23 cellular contexts compared by ENCODE assay signal in genomic region chr7:139992353-139993054, GRCh38.
DNase-seq lines count a peak whose midpoint lies in the region; ATAC-seq and TF ChIP-seq lines count a peak whose summit lies in the region.
"Had no signal": no experiment of that assay in that cellular context is flagged by ENCODE, and none has a peak within 500 bp of the region (broad histone marks: within the 10 kb centered on the region; RNA-seq: fewer than 3 reads in every experiment).

No MANE protein-coding gene starts in this region.

- no peak overlapping the region for H3K27ac ChIP-seq in BLaER1 treated with 17β-estradiol and CSF1 and Interleukin-3, amounts not matched to agents 10 nM and 100 nM
- H3K27ac ChIP-seq in caudate nucleus (ENCODE audit: low read depth, low read length): no peak overlapping the region
- no peak overlapping the region for H3K27ac ChIP-seq in GM23338 (ENCODE audit: low read depth)
- H3K27ac ChIP-seq: PC-9, upper lobe of right lung had no signal

- H3K4me2 ChIP-seq in BLaER1 treated with 17β-estradiol and CSF1 and Interleukin-3, amounts not matched to agents 10 nM and 100 nM: peak overlapping the region; percentile 36 to 86 (median 57)
- H3K4me2 ChIP-seq in GM23338: no peak overlapping the region
- H3K4me2 ChIP-seq: PC-9 had no signal

- no peak overlapping the region for H3K4me3 Mint-ChIP-seq in dendritic cell treated with granulocyte-macrophage colony-stimulating factor and Interleukin-4, amounts not matched to agents 40 ng/mL and 50 ng/mL, for 4 days
- no peak overlapping the region for H3K4me3 Mint-ChIP-seq in GM23338
- H3K4me3 Mint-ChIP-seq: activated CD8-positive, alpha-beta memory T cell treated with anti-CD3 and anti-CD28 coated beads, Interleukin-2, amount 10 ng/mL, durations not matched to agents 7 days and 5 days; activated naive CD8-positive, alpha-beta T cell; T-helper 1 cell treated with Interleukin-12 subunit alpha and Interleukin-12 subunit beta and Interleukin-4 antibody, amounts not matched to agents 30 μg/mL and 1 μg/mL, for 36 hours had no signal

- DNase-seq in NCI-H1436 (lab: John Stamatoyannopoulos, UW) (peak; percentile 46), NCI-H1436 treated with DMSO at 0.1 percent for 48 hours (lab: John Stamatoyannopoulos, UW) (no peak), NB4 (ENCODE audit: low read depth) (peak; percentile 44), caudate nucleus (lab: John Stamatoyannopoulos, UW) (no peak), GM23338 (ENCODE audit: low spot score) (no peak)
- DNase-seq: activated CD4-positive, alpha-beta T cell treated with anti-CD3 and anti-CD28 coated beads for 4 hours; activated CD8-positive, alpha-beta memory T cell treated with anti-CD3 and anti-CD28 coated beads, Interleukin-2, amount 10 ng/mL, durations not matched to agents 7 days and 5 days; AML-193; effector CD8-positive, alpha-beta T cell; erythroblast; foreskin melanocyte; hippocampal formation; left ventricle myocardium superior; NCI-H510A treated with DMSO at 0.1 percent for 48 hours; PC-9; SHP77 treated with DMSO at 0.1 percent for 48 hours; upper lobe of right lung had no signal

- peaks cover 0 to 11% (median 0%) of the 10 kb centered on the region in 11 experiments; a peak in 2 of 22 replicates for H3K36me3 ChIP-seq in BLaER1 treated with 17β-estradiol and CSF1 and Interleukin-3, amounts not matched to agents 10 nM and 100 nM
- no peaks in the 10 kb centered on the region for H3K36me3 ChIP-seq in GM23338 (ENCODE audit: insufficient read depth)
- H3K36me3 ChIP-seq: upper lobe of right lung had no signal

- peak overlapping the region; percentile 37 for H3K27ac Mint-ChIP-seq in dendritic cell treated with granulocyte-macrophage colony-stimulating factor and Interleukin-4, amounts not matched to agents 40 ng/mL and 50 ng/mL, for 4 days
- no peak overlapping the region for H3K27ac Mint-ChIP-seq in GM23338
- H3K27ac Mint-ChIP-seq: activated CD8-positive, alpha-beta memory T cell treated with anti-CD3 and anti-CD28 coated beads, Interleukin-2, amount 10 ng/mL, durations not matched to agents 7 days and 5 days; activated naive CD8-positive, alpha-beta T cell; T-helper 1 cell treated with Interleukin-12 subunit alpha and Interleukin-12 subunit beta and Interleukin-4 antibody, amounts not matched to agents 30 μg/mL and 1 μg/mL, for 36 hours had no signal

- H3K79me2 ChIP-seq in GM23338 (replicated peaks; ENCODE audit: insufficient read depth): no peaks in the 10 kb centered on the region

- no peaks in the 10 kb centered on the region for H3K9me3 Mint-ChIP-seq in dendritic cell treated with granulocyte-macrophage colony-stimulating factor and Interleukin-4, amounts not matched to agents 40 ng/mL and 50 ng/mL, for 4 days
- H3K9me3 Mint-ChIP-seq in GM23338: no peaks in the 10 kb centered on the region
- H3K9me3 Mint-ChIP-seq: T-helper 1 cell treated with Interleukin-12 subunit alpha and Interleukin-12 subunit beta and Interleukin-4 antibody, amounts not matched to agents 30 μg/mL and 1 μg/mL, for 36 hours had no signal

- ATAC-seq in GM19328 (IDR thresholded peaks at IDR 0.05; ENCODE audit: unreplicated experiment): no peak
- ATAC-seq in GM23338: no peak
- ATAC-seq: activated CD8-positive, alpha-beta memory T cell treated with anti-CD3 and anti-CD28 coated beads, Interleukin-2, amount 10 ng/mL, durations not matched to agents 7 days and 5 days; left ventricle myocardium superior; upper lobe of right lung had no signal

- 0 out of 22 replicates have a peak overlapping the region, but pooled peaks of 1 of the 11 experiments have one; percentile 2 for H3K9ac ChIP-seq in BLaER1 treated with 17β-estradiol and CSF1 and Interleukin-3, amounts not matched to agents 10 nM and 100 nM

- H3K27me3 Mint-ChIP-seq in dendritic cell treated with granulocyte-macrophage colony-stimulating factor and Interleukin-4, amounts not matched to agents 40 ng/mL and 50 ng/mL, for 4 days: no peaks in the 10 kb centered on the region
- H3K27me3 Mint-ChIP-seq in GM23338 (ENCODE audit: insufficient read depth, low read depth, poor library complexity): peaks cover 6% of the 10 kb centered on the region
- H3K27me3 Mint-ChIP-seq: activated CD8-positive, alpha-beta memory T cell treated with anti-CD3 and anti-CD28 coated beads, Interleukin-2, amount 10 ng/mL, durations not matched to agents 7 days and 5 days; activated naive CD8-positive, alpha-beta T cell had no signal

- no peak overlapping the region for H3K4me3 ChIP-seq in BLaER1 treated with 17β-estradiol and CSF1 and Interleukin-3, amounts not matched to agents 10 nM and 100 nM
- H3K4me3 ChIP-seq in NB4 (ENCODE audit: low read depth, low read length) (no peak overlapping the region), GM23338 (no peak overlapping the region)
- H3K4me3 ChIP-seq: PC-9, upper lobe of right lung had no signal

- no peak overlapping the region for H2AFZ ChIP-seq in GM23338
- H2AFZ ChIP-seq: PC-9 had no signal

- H3F3A ChIP-seq in GM23338 (replicated peaks; ENCODE audit: low read depth): no peaks in the 10 kb centered on the region

- peaks cover 37% of the 10 kb centered on the region for H3K4me1 Mint-ChIP-seq in dendritic cell treated with granulocyte-macrophage colony-stimulating factor and Interleukin-4, amounts not matched to agents 40 ng/mL and 50 ng/mL, for 4 days (ENCODE audit: low read depth)
- H3K4me1 Mint-ChIP-seq in GM23338: peaks cover 9% of the 10 kb centered on the region
- H3K4me1 Mint-ChIP-seq: activated CD8-positive, alpha-beta memory T cell treated with anti-CD3 and anti-CD28 coated beads, Interleukin-2, amount 10 ng/mL, durations not matched to agents 7 days and 5 days had no signal

- TF ChIP-seq CTCF in NB4 (IDR thresholded peaks at IDR 0.05; ENCODE audit: low read depth, low read length): no peak
- TF ChIP-seq CTCF in GM23338 (conservative IDR thresholded peaks at IDR 0.05; ENCODE audit: low read depth in 2 of 2): no peak

- peaks cover 34 to 66% (median 59%) of the 10 kb centered on the region in 10 experiments for H3K4me1 ChIP-seq in BLaER1 treated with 17β-estradiol and CSF1 and Interleukin-3, amounts not matched to agents 10 nM and 100 nM
- no peaks in the 10 kb centered on the region for H3K4me1 ChIP-seq in GM23338 (ENCODE audit: insufficient read depth)
- H3K4me1 ChIP-seq: Caco-2, upper lobe of right lung had no signal

- intact Hi-C loops in dendritic cell treated with granulocyte-macrophage colony-stimulating factor and Interleukin-4, amounts not matched to agents 40 ng/mL and 50 ng/mL, for 4 days (cut with micrococcal nuclease): no loop called here

- H3K9me2 ChIP-seq in GM23338 (ENCODE audit: insufficient read depth): no peaks in the 10 kb centered on the region

- no peak for TF ChIP-seq POLR2A in NB4 (IDR thresholded peaks at IDR 0.05; ENCODE audit: extremely low read depth, insufficient read length)

- no peaks in the 10 kb centered on the region for H3K27me3 ChIP-seq in BLaER1 treated with 17β-estradiol and CSF1 and Interleukin-3, amounts not matched to agents 10 nM and 100 nM
- no peaks in the 10 kb centered on the region for H3K27me3 ChIP-seq in GM23338 (ENCODE audit: insufficient read depth)
- H3K27me3 ChIP-seq: upper lobe of right lung had no signal

- H3K36me3 Mint-ChIP-seq in dendritic cell treated with granulocyte-macrophage colony-stimulating factor and Interleukin-4, amounts not matched to agents 40 ng/mL and 50 ng/mL, for 4 days (ENCODE audit: low read depth): peaks cover 89% of the 10 kb centered on the region
- H3K36me3 Mint-ChIP-seq in GM23338 (ENCODE audit: low read depth): no peaks in the 10 kb centered on the region
- H3K36me3 Mint-ChIP-seq: activated CD8-positive, alpha-beta memory T cell treated with anti-CD3 and anti-CD28 coated beads, Interleukin-2, amount 10 ng/mL, durations not matched to agents 7 days and 5 days; activated naive CD8-positive, alpha-beta T cell had no signal

- no peaks in the 10 kb centered on the region for H3K9me3 ChIP-seq in BLaER1 treated with 17β-estradiol and CSF1 and Interleukin-3, amounts not matched to agents 10 nM and 100 nM (replicated peaks in 1 of 11)
- H3K9me3 ChIP-seq: Caco-2, upper lobe of right lung had no signal

- peaks cover 0 to 18% (median 0%) of the 10 kb centered on the region in 11 experiments; a peak in 2 of 22 replicates for H4K20me1 ChIP-seq in BLaER1 treated with 17β-estradiol and CSF1 and Interleukin-3, amounts not matched to agents 10 nM and 100 nM
- H4K20me1 ChIP-seq in GM23338 (replicated peaks; ENCODE audit: insufficient read depth): no peaks in the 10 kb centered on the region

TF ChIP-seq in GM23338, 12 proteins besides CTCF, POLR2A, EP300 and RAD21 (continues in another document):
- TF ChIP-seq EZH2phosphoT487 (IDR thresholded peaks at IDR 0.05; ENCODE audit: unreplicated experiment) (no peak), REST (IDR thresholded peaks at IDR 0.05; ENCODE audit: unreplicated experiment) (no peak), POLR2AphosphoS5 (IDR thresholded peaks at IDR 0.05; ENCODE audit: low read depth) (no peak), CREB1 (CRISPR knock-in tag; IDR thresholded peaks at IDR 0.05; ENCODE audit: low read depth) (no peak), ZNF114 (CRISPR knock-in tag; IDR thresholded peaks at IDR 0.05) (no peak)

Comparison
In these comparisons a context has a peak if more than half of its experiments do, and no peak if none do; other contexts are left out.
1. DNase-seq: peak in NCI-H1436 (single experiment) and NB4 (single experiment); none in NCI-H1436 treated with DMSO at 0.1 percent for 48 hours (single experiment), caudate nucleus (0 of 61) and GM23338 (single experiment).